In genomic region chr9:27339661-27340295, GRCh38 we compare ENCODE assay signal across 19 cellular contexts. TPM values are rescaled to one million over a fixed set of nuclear protein-coding genes. Genes with fewer than 3 reads are reported as not detected.
A peak's percentile ranks its signal among the peaks of the same experiment; 100 is the strongest.
DNase-seq lines count a peak whose midpoint lies in the region; ATAC-seq, FAIRE-seq and TF ChIP-seq lines count a peak whose summit lies in the region.
"Had no signal": no experiment of that assay in that cellular context is flagged by ENCODE, and none has a peak within 500 bp of the region (broad histone marks: within the 10 kb centered on the region; RNA-seq: fewer than 3 reads in every experiment).

No MANE protein-coding gene starts in this region.

- no peaks in the 10 kb centered on the region for H3K36me3 Mint-ChIP-seq in T-helper 17 cell (ENCODE audit: low read depth)

- H3K36me3 ChIP-seq in muscle layer of colon (ENCODE audit: insufficient read depth, low read length) (no peaks in the 10 kb centered on the region), stomach (no peaks in the 10 kb centered on the region)

- TF ChIP-seq EP300 in stomach (IDR thresholded peaks at IDR 0.05): no peak

- ATAC-seq in T-helper 17 cell (no peak), HG03571 (IDR thresholded peaks at IDR 0.05; ENCODE audit: unreplicated experiment) (no peak), GM18519 (IDR thresholded peaks at IDR 0.05; ENCODE audit: low FRiP score, unreplicated experiment) (no peak)

- H3K27ac Mint-ChIP-seq in T-helper 17 cell: no peak overlapping the region

- H3K27me3 ChIP-seq in muscle layer of colon (ENCODE audit: control insufficient read depth in 1 of 2, insufficient read depth in 2 of 2, low read length in 2 of 2): no peaks in the 10 kb centered on the region
- H3K27me3 ChIP-seq in stomach: no peaks in the 10 kb centered on the region

- H3K4me1 ChIP-seq in muscle layer of colon (ENCODE audit: insufficient read depth, low read length): peaks cover 30% of the 10 kb centered on the region
- H3K4me1 ChIP-seq in stomach: peaks cover 36 to 50% (median 48%) of the 10 kb centered on the region in 4 donors

- WGBS in stomach, 5 donors: 36 to 47% (median 40%) methylated on average over 12 of the region's 12 CpGs

- no peaks in the 10 kb centered on the region for H3K9me3 ChIP-seq in muscle layer of colon (ENCODE audit: low read length)
- no peaks in the 10 kb centered on the region for H3K9me3 ChIP-seq in stomach
- no peaks in the 10 kb centered on the region for H3K9me3 ChIP-seq in T-helper 17 cell (ENCODE audit: control insufficient read depth, low read length, poor library complexity, severe bottlenecking)

- no peak overlapping the region for H3K4me3 ChIP-seq in muscle layer of colon (ENCODE audit: low read depth in 1 of 2, low read length in 2 of 2)
- no peak overlapping the region for H3K4me3 ChIP-seq in stomach

- intact Hi-C loops in stomach (cut with DNase I; ENCODE audit: low total_unique reads): no loop called here

- FAIRE-seq in D721Med (lab: Jason Lieb, UNC): no peak
- FAIRE-seq: GM18507 had no signal

- no peak for TF ChIP-seq CTCF in stomach (IDR thresholded peaks at IDR 0.05)
- TF ChIP-seq CTCF in D721Med (IDR thresholded peaks at IDR 0.05; ENCODE audit: insufficient read depth, missing control alignments): no peak

- no peaks in the 10 kb centered on the region for H3K4me1 Mint-ChIP-seq in T-helper 17 cell

- no peak overlapping the region for H3K9ac ChIP-seq in muscle layer of colon (ENCODE audit: low read length)

- H3K4me3 Mint-ChIP-seq in T-helper 17 cell: no peak overlapping the region

- H3K27ac ChIP-seq in cingulate gyrus (ENCODE audit: low read depth, low read length) (peak overlapping the region; percentile 79), muscle layer of colon (ENCODE audit: low read depth, low read length) (peak overlapping the region; percentile 36), stomach (peak overlapping the region; percentile 19 to 79 (median 70))

- DNase-seq in Ammon's horn (ENCODE audit: low spot score) (peak; percentile 53), stomach (no peak), T-helper 17 cell (no peak), D721Med (ENCODE audit: insufficient read length, low spot score) (no peak)
- DNase-seq: activated effector memory CD4-positive, alpha-beta T cell treated with anti-CD3 and anti-CD28 coated beads, Interleukin-2, amount 50 U/mL, for 16 hours; DMS153; effector CD8-positive, alpha-beta T cell; foreskin fibroblast; Karpas-422; NCI-H1436 treated with DMSO at 0.1 percent for 48 hours; stimulated activated CD4-positive, alpha-beta T cell treated with anti-CD3 and anti-CD28 coated beads, Interleukin-12 subunit alpha, Interleukin-12 subunit beta, amount 100 ng/mL, for 4 hours had no signal

- TF ChIP-seq POLR2A in stomach (IDR thresholded peaks at IDR 0.05): no peak

- H3K27me3 Mint-ChIP-seq in T-helper 17 cell: no peaks in the 10 kb centered on the region

RNA-seq across cellular contexts. Expression of gene EQTN, which starts 42.8 kb away (rescaled TPM):
- total RNA-seq in stomach: 1 to 10 TPM in 2 of 5 donors, not detected in 3; 1.0 to 2.4 TPM
- polyA plus RNA-seq in stomach: not detected
- not detected for total RNA-seq in T-helper 17 cell
- total RNA-seq: activated CD8-positive, alpha-beta memory T cell treated with anti-CD3 and anti-CD28 coated beads for 36 hours; NCI-H460; osteoblast had no signal
